In the genomic region with DNA sequence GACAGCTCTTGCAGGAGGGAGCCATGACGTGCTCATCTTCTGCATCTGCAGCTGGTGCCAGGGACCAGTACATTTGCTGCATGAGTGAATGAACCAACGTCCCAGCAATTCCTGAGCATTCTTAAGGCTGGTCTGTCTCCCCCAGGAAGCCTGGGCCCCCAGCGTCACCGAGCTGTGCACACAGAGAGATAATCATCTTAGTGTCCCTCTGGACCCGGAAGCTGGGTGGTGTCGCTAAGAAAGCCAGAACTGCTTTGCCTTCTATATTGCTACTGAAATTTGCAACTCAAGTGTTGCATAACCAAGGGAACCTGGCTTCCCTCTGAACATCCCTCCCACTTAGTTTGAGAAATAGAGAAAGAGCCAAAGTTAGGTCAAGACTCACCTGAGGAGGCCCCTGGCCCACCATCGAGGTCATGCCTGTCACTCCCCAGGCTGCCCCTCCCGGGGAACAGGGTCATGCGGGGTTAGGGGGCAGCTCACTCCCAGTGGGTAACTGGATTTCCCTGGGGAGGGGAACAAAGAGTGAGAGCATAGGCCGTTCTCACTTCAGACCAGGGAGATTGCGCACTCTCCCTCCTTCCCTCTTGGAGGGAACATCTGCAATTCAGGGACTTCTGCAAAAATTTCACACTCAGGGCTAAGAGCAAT, we compare ENCODE assay signal across 8 cellular contexts.
DNase-seq lines count a peak whose midpoint lies in the region; ATAC-seq, FAIRE-seq and TF ChIP-seq lines count a peak whose summit lies in the region.

No MANE protein-coding gene starts in this region.

- H3K4me3 ChIP-seq in astrocyte (ENCODE audit: insufficient read depth, low read depth, low read length) (peak overlapping the region; percentile 18), mesodermal cell (ENCODE audit: extremely low read depth, insufficient read depth, low read length, poor library complexity, severe bottlenecking) (no peak overlapping the region)

- peak overlapping the region; percentile 79 for H3K4me2 ChIP-seq in astrocyte (ENCODE audit: low read length)

- H3K79me2 ChIP-seq in astrocyte (ENCODE audit: insufficient read depth, low read length): no peaks in the 10 kb centered on the region

- no peak for DNase-seq in activated naive CD4-positive, alpha-beta T cell treated with anti-CD3 and anti-CD28 coated beads, Interleukin-2, amount 10 ng/mL, durations not matched to agents 7 days and 5 days
- no peak for DNase-seq in activated naive CD4-positive, alpha-beta T cell (lab: John Stamatoyannopoulos, UW)
- DNase-seq in astrocyte (ENCODE audit: low read depth): no peak
- no peak for DNase-seq in DMS 273 treated with DMSO at 0.1 percent for 48 hours (lab: John Stamatoyannopoulos, UW)
- DNase-seq in NCI-H524 treated with DMSO at 0.1 percent for 48 hours (lab: John Stamatoyannopoulos, UW): no peak
- DNase-seq in erythroblast (lab: John Stamatoyannopoulos, UW): no peak

- H3K27me3 ChIP-seq in astrocyte (ENCODE audit: insufficient read depth, low read length): no peaks in the 10 kb centered on the region

- TF ChIP-seq POLR2A in erythroblast (IDR thresholded peaks at IDR 0.05; ENCODE audit: low read length): no peak

- H3K4me3 Mint-ChIP-seq in activated naive CD4-positive, alpha-beta T cell treated with anti-CD3 and anti-CD28 coated beads, Interleukin-2, amount 10 ng/mL, durations not matched to agents 7 days and 5 days: no peak overlapping the region
- no peak overlapping the region for H3K4me3 Mint-ChIP-seq in astrocyte (ENCODE audit: unreplicated experiment)

- H3K9me3 Mint-ChIP-seq in activated naive CD4-positive, alpha-beta T cell treated with anti-CD3 and anti-CD28 coated beads, Interleukin-2, amount 10 ng/mL, durations not matched to agents 7 days and 5 days: peaks cover 22% of the 10 kb centered on the region
- H3K9me3 Mint-ChIP-seq in astrocyte (ENCODE audit: unreplicated experiment): peaks cover 22% of the 10 kb centered on the region

- H3K27ac ChIP-seq in astrocyte (ENCODE audit: low read depth, low read length) (peak overlapping the region; percentile 71), mesodermal cell (ENCODE audit: low read depth, low read length, severe bottlenecking) (peak overlapping the region; percentile 94)

- no peaks in the 10 kb centered on the region for H3K36me3 ChIP-seq in astrocyte (ENCODE audit: insufficient read depth, low read length)
- H3K36me3 ChIP-seq in mesodermal cell (ENCODE audit: control insufficient read depth, insufficient read depth, low read length): no peaks in the 10 kb centered on the region

- no peak for FAIRE-seq in astrocyte (lab: Jason Lieb, UNC)

- 54 to 74% methylated on average over 6 to 10 of the region's 11 CpGs for WGBS in mesodermal cell (ENCODE audit: insufficient coverage in 2 of 2), 2 experiments

- CTCF ChIA-PET in activated naive CD4-positive, alpha-beta T cell treated with anti-CD3 and anti-CD28 coated beads, Interleukin-2, amount 10 ng/mL, durations not matched to agents 7 days and 5 days (lab: Charles Lee): no interaction called here

- peaks cover 8% of the 10 kb centered on the region for H3K9me3 ChIP-seq in astrocyte (ENCODE audit: insufficient read depth, low read depth, low read length)
- H3K9me3 ChIP-seq in mesodermal cell (ENCODE audit: control insufficient read depth, low read length): peaks cover 19% of the 10 kb centered on the region

- H3K4me1 ChIP-seq in astrocyte (ENCODE audit: insufficient read depth, low read length) (peaks cover 23% of the 10 kb centered on the region), mesodermal cell (ENCODE audit: control insufficient read depth, insufficient read depth, low read length, poor library complexity, severe bottlenecking) (peaks cover 22% of the 10 kb centered on the region)

- H4K20me1 ChIP-seq in astrocyte (ENCODE audit: insufficient read depth, low read length): no peaks in the 10 kb centered on the region

- peak overlapping the region; percentile 73 for H2AFZ ChIP-seq in astrocyte (ENCODE audit: low read depth, low read length)

- H3K9ac ChIP-seq in astrocyte (ENCODE audit: low read length): peak overlapping the region; percentile 54

- no peak for TF ChIP-seq CTCF in astrocyte (IDR thresholded peaks at IDR 0.05; ENCODE audit: insufficient read depth, low read depth, low read length)

- peak; percentile 12 for ATAC-seq in HG03442 (IDR thresholded peaks at IDR 0.05; ENCODE audit: unreplicated experiment)

- peak overlapping the region; percentile 79 for H3K27ac Mint-ChIP-seq in activated naive CD4-positive, alpha-beta T cell treated with anti-CD3 and anti-CD28 coated beads, Interleukin-2, amount 10 ng/mL, durations not matched to agents 7 days and 5 days
- H3K27ac Mint-ChIP-seq in astrocyte (ENCODE audit: unreplicated experiment): peak overlapping the region; percentile 85

- H3K27me3 Mint-ChIP-seq in activated naive CD4-positive, alpha-beta T cell treated with anti-CD3 and anti-CD28 coated beads, Interleukin-2, amount 10 ng/mL, durations not matched to agents 7 days and 5 days: peaks cover 3% of the 10 kb centered on the region
- no peaks in the 10 kb centered on the region for H3K27me3 Mint-ChIP-seq in astrocyte (ENCODE audit: low read depth, unreplicated experiment)

- peaks cover 8% of the 10 kb centered on the region for H3K36me3 Mint-ChIP-seq in activated naive CD4-positive, alpha-beta T cell treated with anti-CD3 and anti-CD28 coated beads, Interleukin-2, amount 10 ng/mL, durations not matched to agents 7 days and 5 days
- peaks cover 3% of the 10 kb centered on the region for H3K36me3 Mint-ChIP-seq in astrocyte (ENCODE audit: low read depth, unreplicated experiment)

- peaks cover 21% of the 10 kb centered on the region for H3K4me1 Mint-ChIP-seq in activated naive CD4-positive, alpha-beta T cell treated with anti-CD3 and anti-CD28 coated beads, Interleukin-2, amount 10 ng/mL, durations not matched to agents 7 days and 5 days
- peaks cover 31% of the 10 kb centered on the region for H3K4me1 Mint-ChIP-seq in astrocyte (ENCODE audit: low read depth, unreplicated experiment)
